8 cellular contexts compared by ENCODE assay signal in the genomic region with DNA sequence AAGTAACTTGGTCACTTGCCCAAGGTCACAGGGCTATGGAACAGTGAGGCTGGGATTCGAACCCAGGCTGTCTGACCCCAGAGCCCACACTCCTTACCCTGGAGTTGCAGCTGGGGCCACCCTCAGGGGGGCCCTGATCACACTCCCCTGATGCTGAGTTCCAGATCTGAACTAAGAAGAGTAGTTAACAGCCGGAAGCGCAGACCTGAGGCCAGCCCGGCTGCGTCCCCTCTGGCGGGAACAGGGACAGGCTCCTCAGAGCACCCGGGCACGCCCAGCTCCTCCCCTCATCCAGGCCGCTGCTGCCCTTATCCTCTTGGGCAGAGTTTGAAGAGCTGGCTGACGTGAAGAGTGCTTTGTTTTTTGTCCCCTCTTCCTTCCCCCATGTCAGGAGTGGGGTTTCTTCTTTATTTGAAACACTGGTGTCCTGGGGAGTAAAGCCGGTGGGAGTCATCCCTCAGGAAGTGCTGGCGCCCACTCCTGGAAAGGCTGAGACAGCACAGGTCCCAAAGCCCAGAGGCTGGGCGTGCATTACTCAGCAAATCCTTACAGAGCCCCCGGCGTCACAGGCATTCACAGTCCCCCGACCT. TPM values are rescaled to one million over a fixed set of nuclear protein-coding genes. Genes with fewer than 3 reads are reported as not detected.
DNase-seq lines count a peak whose midpoint lies in the region; ATAC-seq and TF ChIP-seq lines count a peak whose summit lies in the region.

No MANE protein-coding gene starts in this region.

- H3F3A ChIP-seq in Loucy (ENCODE audit: low read depth) = peaks cover 13% of the 10 kb centered on the region

- no peak overlapping the region for H3K4me3 ChIP-seq in Loucy (ENCODE audit: low read length, poor library complexity, severe bottlenecking)
- no peak overlapping the region for H3K4me3 ChIP-seq in kidney epithelial cell (ENCODE audit: low read depth, low read length)

- H3K36me3 ChIP-seq in Loucy (ENCODE audit: insufficient read depth, low read length) (peaks cover 18% of the 10 kb centered on the region; the same call in 1 of the 2 replicates), kidney epithelial cell (ENCODE audit: control insufficient read depth, insufficient read depth, low read length) (no peaks in the 10 kb centered on the region)

- peak; percentile 5 for ATAC-seq in central memory CD8-positive, alpha-beta T cell (replicated peaks; ENCODE audit: extremely low read depth, poor library complexity, severe bottlenecking)
- ATAC-seq in HG03457 (IDR thresholded peaks at IDR 0.05; ENCODE audit: unreplicated experiment) = no peak

- no peaks in the 10 kb centered on the region for H3K9me2 ChIP-seq in Loucy (replicated peaks; ENCODE audit: low read depth, low read length)

- H3K4me1 Mint-ChIP-seq in central memory CD8-positive, alpha-beta T cell = peaks cover 63% of the 10 kb centered on the region

- H3K9me3 Mint-ChIP-seq in central memory CD8-positive, alpha-beta T cell = no peaks in the 10 kb centered on the region

- TF ChIP-seq CTCF in Loucy (conservative IDR thresholded peaks at IDR 0.05; ENCODE audit: low read length) (peak; percentile 60), kidney epithelial cell (IDR thresholded peaks at IDR 0.05; ENCODE audit: insufficient read depth, low read length, poor library complexity, severe bottlenecking) (peak; percentile 73)

- H3K27ac Mint-ChIP-seq in central memory CD8-positive, alpha-beta T cell (ENCODE audit: low read depth) = peak overlapping the region; percentile 99

- no peak overlapping the region for H2AFZ ChIP-seq in Loucy (ENCODE audit: low read length)

- peak overlapping the region; percentile 97 for H3K9ac ChIP-seq in Loucy (ENCODE audit: low read depth, low read length, poor library complexity, severe bottlenecking)

- no peaks in the 10 kb centered on the region for H3K27me3 Mint-ChIP-seq in central memory CD8-positive, alpha-beta T cell

- DNase-seq in NCI-H1417 (lab: John Stamatoyannopoulos, UW) (peak; percentile 86 to 96 (median 93)), NCI-H1417 treated with DMSO at 0.1 percent for 48 hours (lab: John Stamatoyannopoulos, UW) (no peak), SIG-M5 (lab: John Stamatoyannopoulos, UW) (peak; percentile 48), kidney epithelial cell (ENCODE audit: low read depth) (no peak)
- no peak for DNase-seq in central memory CD8-positive, alpha-beta T cell (ENCODE audit: low spot score in 2 of 2)
- peak; percentile 71 for DNase-seq in stimulated activated CD4-positive, alpha-beta T cell treated with anti-CD3 and anti-CD28 coated beads, Interleukin-2, amount 100 ng/mL, for 24 hours

- H3K36me3 Mint-ChIP-seq in central memory CD8-positive, alpha-beta T cell (ENCODE audit: insufficient read depth) = peaks cover 61% of the 10 kb centered on the region

- no peak overlapping the region for H3K4me2 ChIP-seq in Loucy (ENCODE audit: low read depth, low read length, poor library complexity, severe bottlenecking)

- H3K9me3 ChIP-seq in Loucy (ENCODE audit: insufficient read depth, low read depth, low read length) = no peaks in the 10 kb centered on the region

- H3K4me3 Mint-ChIP-seq in central memory CD8-positive, alpha-beta T cell = peak overlapping the region; percentile 98

- peaks cover 61% of the 10 kb centered on the region for H3K4me1 ChIP-seq in Loucy (ENCODE audit: insufficient read depth, low read length, poor library complexity, severe bottlenecking)

- H4K20me1 ChIP-seq in Loucy (ENCODE audit: insufficient read depth, low read length, poor library complexity, severe bottlenecking) = no peaks in the 10 kb centered on the region

- H3K27me3 ChIP-seq in Loucy (ENCODE audit: insufficient read depth, low read length, poor library complexity, severe bottlenecking) (no peaks in the 10 kb centered on the region), kidney epithelial cell (ENCODE audit: control insufficient read depth, insufficient read depth, low read length) (no peaks in the 10 kb centered on the region)

- peaks cover 35% of the 10 kb centered on the region for H3K79me2 ChIP-seq in Loucy (ENCODE audit: insufficient read depth, low read length)

RNA-seq across cellular contexts. Expression of gene PHB2, which starts 8.7 kb away (rescaled TPM):
- total RNA-seq in kidney epithelial cell = 360 and 474 TPM in 2 replicates

RNA-seq across cellular contexts. Expression of gene EMG1, which starts 8.9 kb away (rescaled TPM):
- total RNA-seq in kidney epithelial cell = 32.4 and 33.3 TPM in 2 replicates

RNA-seq across cellular contexts. Expression of gene PTPN6, which starts 10.6 kb away (rescaled TPM):
- 17.0 and 31.3 TPM in 2 replicates for total RNA-seq in kidney epithelial cell

RNA-seq across cellular contexts. Expression of gene C12orf57, which starts 18.0 kb away (rescaled TPM):
- 216 and 236 TPM in 2 replicates for total RNA-seq in kidney epithelial cell

RNA-seq across cellular contexts. Expression of gene RNU7-1, which starts 18.2 kb away (rescaled TPM):
- total RNA-seq in kidney epithelial cell = not detected in 2 replicates

Comparison
In these comparisons a context has a peak if more than half of its experiments do, and no peak if none do; other contexts are left out.
1. DNase-seq: peak in NCI-H1417 (3 of 3), SIG-M5 (single experiment) and stimulated activated CD4-positive, alpha-beta T cell treated with anti-CD3 and anti-CD28 coated beads, Interleukin-2, amount 100 ng/mL, for 24 hours (2 of 2); none in NCI-H1417 treated with DMSO at 0.1 percent for 48 hours (single experiment), central memory CD8-positive, alpha-beta T cell (0 of 2) and kidney epithelial cell (single experiment).